Comparison of ENCODE assay signal across 1 cellular context in the genomic region with DNA sequence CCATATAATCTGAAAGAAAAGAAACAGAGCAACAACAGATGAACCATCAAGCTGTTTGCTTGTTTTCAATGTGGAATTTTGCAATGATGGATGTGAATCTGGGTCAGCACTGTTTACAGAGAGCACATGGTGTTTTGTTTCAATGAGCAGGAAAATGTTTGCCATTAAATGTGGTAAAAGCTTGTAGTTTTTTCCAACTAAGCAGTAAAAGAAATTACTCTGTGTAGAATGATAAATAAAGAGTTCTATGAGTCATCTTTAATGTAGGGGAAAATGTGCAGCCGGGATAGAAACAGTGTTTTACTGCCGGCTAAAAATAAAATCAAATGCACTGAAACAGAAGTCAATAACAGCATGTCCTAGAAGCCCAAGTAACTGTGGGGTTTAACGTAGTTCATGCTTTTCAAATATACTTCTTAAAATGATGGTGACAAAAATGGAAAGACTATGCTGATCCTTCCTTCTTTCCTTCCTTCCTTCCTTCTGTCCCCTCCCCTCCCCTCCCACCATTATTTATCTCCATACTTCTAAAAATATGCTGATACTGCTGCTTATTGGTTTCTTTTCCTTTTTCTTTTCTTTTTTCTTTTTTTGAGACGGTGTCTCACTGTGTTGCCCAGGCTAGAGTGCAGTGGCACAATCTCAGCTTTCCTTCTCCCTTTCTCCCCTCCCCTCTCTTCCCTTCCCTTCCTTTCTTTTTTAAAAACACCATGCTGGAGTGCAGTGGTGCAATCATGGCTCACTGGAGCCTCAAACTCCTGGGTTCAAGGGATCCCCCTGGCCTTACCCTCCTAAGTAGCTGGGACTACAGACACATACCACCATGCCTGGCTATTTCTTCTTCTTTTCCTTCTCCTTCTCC.
TF ChIP-seq lines count a peak whose summit lies in the region.

No MANE protein-coding gene starts in this region.

TF ChIP-seq in HepG2, 621 proteins besides CTCF, POLR2A, EP300 and RAD21 (continued from another document and continues in another):
- TF ChIP-seq HDAC6 (IDR thresholded peaks at IDR 0.05; ENCODE audit: low read depth, low read length) (no peak), ZNF562 (CRISPR knock-in tag; IDR thresholded peaks at IDR 0.05; ENCODE audit: borderline replicate concordance) (no peak), IKZF1 (IDR thresholded peaks at IDR 0.05) (no peak), MXI1 (IDR thresholded peaks at IDR 0.05; ENCODE audit: borderline replicate concordance, low read depth, low read length) (peak; percentile 81; the same call in 1 of the 3 replicates), SSRP1 (CRISPR knock-in tag; IDR thresholded peaks at IDR 0.05) (0 out of 2 replicates have a peak, but pooled peaks have one; percentile 57), ZNF724P (CRISPR knock-in tag; IDR thresholded peaks at IDR 0.05; ENCODE audit: borderline replicate concordance) (no peak), ASH2L (IDR thresholded peaks at IDR 0.05; ENCODE audit: insufficient read length, low read depth, low read length) (peak; percentile 63), SMC3 (IDR thresholded peaks at IDR 0.05; ENCODE audit: low read length) (peak; percentile 16; the same call in 1 of the 2 replicates), MEIS1 (CRISPR knock-in tag; IDR thresholded peaks at IDR 0.05; ENCODE audit: borderline replicate concordance) (no peak), NCOA5 (CRISPR knock-in tag; IDR thresholded peaks at IDR 0.05) (no peak), ZNF354B (CRISPR knock-in tag; IDR thresholded peaks at IDR 0.05) (no peak), FLYWCH1 (CRISPR knock-in tag; IDR thresholded peaks at IDR 0.05) (no peak), CBX1 (IDR thresholded peaks at IDR 0.05; ENCODE audit: low read depth) (peak; percentile 31), SP2 (CRISPR knock-in tag; IDR thresholded peaks at IDR 0.05) (no peak), BORCS8-MEF2B (CRISPR knock-in tag; IDR thresholded peaks at IDR 0.05) (no peak), KAT2B (IDR thresholded peaks at IDR 0.05; ENCODE audit: borderline replicate concordance, low read depth, low read length) (no peak), PRMT3 (CRISPR knock-in tag; IDR thresholded peaks at IDR 0.05; ENCODE audit: borderline replicate concordance, low read depth) (no peak)
- TF ChIP-seq, protein P1, sequence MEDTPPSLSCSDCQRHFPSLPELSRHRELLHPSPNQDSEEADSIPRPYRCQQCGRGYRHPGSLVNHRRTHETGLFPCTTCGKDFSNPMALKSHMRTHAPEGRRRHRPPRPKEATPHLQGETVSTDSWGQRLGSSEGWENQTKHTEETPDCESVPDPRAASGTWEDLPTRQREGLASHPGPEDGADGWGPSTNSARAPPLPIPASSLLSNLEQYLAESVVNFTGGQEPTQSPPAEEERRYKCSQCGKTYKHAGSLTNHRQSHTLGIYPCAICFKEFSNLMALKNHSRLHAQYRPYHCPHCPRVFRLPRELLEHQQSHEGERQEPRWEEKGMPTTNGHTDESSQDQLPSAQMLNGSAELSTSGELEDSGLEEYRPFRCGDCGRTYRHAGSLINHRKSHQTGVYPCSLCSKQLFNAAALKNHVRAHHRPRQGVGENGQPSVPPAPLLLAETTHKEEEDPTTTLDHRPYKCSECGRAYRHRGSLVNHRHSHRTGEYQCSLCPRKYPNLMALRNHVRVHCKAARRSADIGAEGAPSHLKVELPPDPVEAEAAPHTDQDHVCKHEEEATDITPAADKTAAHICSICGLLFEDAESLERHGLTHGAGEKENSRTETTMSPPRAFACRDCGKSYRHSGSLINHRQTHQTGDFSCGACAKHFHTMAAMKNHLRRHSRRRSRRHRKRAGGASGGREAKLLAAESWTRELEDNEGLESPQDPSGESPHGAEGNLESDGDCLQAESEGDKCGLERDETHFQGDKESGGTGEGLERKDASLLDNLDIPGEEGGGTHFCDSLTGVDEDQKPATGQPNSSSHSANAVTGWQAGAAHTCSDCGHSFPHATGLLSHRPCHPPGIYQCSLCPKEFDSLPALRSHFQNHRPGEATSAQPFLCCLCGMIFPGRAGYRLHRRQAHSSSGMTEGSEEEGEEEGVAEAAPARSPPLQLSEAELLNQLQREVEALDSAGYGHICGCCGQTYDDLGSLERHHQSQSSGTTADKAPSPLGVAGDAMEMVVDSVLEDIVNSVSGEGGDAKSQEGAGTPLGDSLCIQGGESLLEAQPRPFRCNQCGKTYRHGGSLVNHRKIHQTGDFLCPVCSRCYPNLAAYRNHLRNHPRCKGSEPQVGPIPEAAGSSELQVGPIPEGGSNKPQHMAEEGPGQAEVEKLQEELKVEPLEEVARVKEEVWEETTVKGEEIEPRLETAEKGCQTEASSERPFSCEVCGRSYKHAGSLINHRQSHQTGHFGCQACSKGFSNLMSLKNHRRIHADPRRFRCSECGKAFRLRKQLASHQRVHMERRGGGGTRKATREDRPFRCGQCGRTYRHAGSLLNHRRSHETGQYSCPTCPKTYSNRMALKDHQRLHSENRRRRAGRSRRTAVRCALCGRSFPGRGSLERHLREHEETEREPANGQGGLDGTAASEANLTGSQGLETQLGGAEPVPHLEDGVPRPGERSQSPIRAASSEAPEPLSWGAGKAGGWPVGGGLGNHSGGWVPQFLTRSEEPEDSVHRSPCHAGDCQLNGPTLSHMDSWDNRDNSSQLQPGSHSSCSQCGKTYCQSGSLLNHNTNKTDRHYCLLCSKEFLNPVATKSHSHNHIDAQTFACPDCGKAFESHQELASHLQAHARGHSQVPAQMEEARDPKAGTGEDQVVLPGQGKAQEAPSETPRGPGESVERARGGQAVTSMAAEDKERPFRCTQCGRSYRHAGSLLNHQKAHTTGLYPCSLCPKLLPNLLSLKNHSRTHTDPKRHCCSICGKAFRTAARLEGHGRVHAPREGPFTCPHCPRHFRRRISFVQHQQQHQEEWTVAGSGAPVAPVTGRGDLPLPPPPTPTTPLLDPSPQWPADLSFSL (CRISPR knock-in tag; IDR thresholded peaks at IDR 0.05) = no peak
- TF ChIP-seq, protein P2, sequence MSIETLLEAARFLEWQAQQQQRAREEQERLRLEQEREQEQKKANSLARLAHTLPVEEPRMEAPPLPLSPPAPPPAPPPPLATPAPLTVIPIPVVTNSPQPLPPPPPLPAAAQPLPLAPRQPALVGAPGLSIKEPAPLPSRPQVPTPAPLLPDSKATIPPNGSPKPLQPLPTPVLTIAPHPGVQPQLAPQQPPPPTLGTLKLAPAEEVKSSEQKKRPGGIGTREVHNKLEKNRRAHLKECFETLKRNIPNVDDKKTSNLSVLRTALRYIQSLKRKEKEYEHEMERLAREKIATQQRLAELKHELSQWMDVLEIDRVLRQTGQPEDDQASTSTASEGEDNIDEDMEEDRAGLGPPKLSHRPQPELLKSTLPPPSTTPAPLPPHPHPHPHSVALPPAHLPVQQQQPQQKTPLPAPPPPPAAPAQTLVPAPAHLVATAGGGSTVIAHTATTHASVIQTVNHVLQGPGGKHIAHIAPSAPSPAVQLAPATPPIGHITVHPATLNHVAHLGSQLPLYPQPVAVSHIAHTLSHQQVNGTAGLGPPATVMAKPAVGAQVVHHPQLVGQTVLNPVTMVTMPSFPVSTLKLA (IDR thresholded peaks at IDR 0.05) = peak; percentile 93
- TF ChIP-seq, protein P3, sequence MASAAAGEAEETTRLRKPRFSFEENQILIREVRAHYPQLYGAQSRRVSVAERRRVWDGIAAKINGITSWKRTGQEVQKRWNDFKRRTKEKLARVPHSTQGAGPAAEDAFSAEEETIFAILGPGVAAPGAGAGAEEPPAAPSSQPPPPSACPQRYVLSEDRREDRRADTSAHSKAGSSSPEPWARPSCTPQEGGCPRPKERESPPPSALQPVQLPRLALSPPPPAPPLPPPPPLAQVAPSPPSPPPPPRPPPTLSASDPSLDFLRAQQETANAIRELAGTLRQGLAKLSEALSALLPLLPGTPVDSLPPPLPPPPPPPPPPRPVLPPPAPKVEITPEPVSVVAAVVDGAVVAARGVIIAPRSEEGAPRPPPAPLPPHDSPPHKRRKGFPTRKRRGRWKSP (CRISPR knock-in tag; IDR thresholded peaks at IDR 0.05) = no peak
- TF ChIP-seq, protein P4, sequence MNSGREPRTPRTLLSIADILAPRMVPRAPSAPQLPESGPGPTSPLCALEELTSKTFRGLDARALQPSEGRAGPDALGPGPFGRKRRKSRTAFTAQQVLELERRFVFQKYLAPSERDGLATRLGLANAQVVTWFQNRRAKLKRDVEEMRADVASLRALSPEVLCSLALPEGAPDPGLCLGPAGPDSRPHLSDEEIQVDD (CRISPR knock-in tag; IDR thresholded peaks at IDR 0.05; ENCODE audit: borderline replicate concordance) = no peak
- TF ChIP-seq, protein P5, sequence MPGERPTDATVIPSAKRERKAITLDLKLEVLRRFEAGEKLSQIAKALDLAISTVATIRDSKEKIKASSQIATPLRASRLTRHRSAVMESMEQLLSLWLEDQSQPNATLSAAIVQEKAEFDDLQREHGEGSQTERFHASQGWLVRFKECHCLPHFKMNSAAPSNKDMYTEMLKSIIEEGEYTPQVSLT (CRISPR knock-in tag; IDR thresholded peaks at IDR 0.05; ENCODE audit: borderline replicate concordance, low read depth) = no peak
- TF ChIP-seq, protein P6, sequence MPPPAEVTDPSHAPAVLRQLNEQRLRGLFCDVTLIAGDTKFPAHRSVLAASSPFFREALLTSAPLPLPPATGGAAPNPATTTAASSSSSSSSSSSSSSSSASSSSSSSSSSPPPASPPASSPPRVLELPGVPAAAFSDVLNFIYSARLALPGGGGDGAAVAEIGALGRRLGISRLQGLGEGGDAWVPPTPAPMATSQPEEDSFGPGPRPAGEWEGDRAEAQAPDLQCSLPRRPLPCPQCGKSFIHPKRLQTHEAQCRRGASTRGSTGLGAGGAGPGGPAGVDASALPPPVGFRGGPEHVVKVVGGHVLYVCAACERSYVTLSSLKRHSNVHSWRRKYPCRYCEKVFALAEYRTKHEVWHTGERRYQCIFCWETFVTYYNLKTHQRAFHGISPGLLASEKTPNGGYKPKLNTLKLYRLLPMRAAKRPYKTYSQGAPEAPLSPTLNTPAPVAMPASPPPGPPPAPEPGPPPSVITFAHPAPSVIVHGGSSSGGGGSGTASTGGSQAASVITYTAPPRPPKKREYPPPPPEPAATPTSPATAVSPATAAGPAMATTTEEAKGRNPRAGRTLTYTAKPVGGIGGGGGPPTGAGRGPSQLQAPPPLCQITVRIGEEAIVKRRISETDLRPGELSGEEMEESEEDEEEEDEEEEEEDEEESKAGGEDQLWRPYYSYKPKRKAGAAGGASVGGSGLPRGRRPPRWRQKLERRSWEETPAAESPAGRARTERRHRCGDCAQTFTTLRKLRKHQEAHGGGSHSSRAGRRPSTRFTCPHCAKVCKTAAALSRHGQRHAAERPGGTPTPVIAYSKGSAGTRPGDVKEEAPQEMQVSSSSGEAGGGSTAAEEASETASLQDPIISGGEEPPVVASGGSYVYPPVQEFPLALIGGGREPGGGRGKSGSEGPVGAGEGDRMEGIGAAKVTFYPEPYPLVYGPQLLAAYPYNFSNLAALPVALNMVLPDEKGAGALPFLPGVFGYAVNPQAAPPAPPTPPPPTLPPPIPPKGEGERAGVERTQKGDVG (CRISPR knock-in tag; IDR thresholded peaks at IDR 0.05; ENCODE audit: borderline replicate concordance) = no peak
- TF ChIP-seq, protein P7, sequence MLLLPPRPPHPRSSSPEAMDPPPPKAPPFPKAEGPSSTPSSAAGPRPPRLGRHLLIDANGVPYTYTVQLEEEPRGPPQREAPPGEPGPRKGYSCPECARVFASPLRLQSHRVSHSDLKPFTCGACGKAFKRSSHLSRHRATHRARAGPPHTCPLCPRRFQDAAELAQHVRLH (CRISPR knock-in tag; IDR thresholded peaks at IDR 0.05; ENCODE audit: borderline replicate concordance, low read depth) = no peak
- TF ChIP-seq, protein P8, sequence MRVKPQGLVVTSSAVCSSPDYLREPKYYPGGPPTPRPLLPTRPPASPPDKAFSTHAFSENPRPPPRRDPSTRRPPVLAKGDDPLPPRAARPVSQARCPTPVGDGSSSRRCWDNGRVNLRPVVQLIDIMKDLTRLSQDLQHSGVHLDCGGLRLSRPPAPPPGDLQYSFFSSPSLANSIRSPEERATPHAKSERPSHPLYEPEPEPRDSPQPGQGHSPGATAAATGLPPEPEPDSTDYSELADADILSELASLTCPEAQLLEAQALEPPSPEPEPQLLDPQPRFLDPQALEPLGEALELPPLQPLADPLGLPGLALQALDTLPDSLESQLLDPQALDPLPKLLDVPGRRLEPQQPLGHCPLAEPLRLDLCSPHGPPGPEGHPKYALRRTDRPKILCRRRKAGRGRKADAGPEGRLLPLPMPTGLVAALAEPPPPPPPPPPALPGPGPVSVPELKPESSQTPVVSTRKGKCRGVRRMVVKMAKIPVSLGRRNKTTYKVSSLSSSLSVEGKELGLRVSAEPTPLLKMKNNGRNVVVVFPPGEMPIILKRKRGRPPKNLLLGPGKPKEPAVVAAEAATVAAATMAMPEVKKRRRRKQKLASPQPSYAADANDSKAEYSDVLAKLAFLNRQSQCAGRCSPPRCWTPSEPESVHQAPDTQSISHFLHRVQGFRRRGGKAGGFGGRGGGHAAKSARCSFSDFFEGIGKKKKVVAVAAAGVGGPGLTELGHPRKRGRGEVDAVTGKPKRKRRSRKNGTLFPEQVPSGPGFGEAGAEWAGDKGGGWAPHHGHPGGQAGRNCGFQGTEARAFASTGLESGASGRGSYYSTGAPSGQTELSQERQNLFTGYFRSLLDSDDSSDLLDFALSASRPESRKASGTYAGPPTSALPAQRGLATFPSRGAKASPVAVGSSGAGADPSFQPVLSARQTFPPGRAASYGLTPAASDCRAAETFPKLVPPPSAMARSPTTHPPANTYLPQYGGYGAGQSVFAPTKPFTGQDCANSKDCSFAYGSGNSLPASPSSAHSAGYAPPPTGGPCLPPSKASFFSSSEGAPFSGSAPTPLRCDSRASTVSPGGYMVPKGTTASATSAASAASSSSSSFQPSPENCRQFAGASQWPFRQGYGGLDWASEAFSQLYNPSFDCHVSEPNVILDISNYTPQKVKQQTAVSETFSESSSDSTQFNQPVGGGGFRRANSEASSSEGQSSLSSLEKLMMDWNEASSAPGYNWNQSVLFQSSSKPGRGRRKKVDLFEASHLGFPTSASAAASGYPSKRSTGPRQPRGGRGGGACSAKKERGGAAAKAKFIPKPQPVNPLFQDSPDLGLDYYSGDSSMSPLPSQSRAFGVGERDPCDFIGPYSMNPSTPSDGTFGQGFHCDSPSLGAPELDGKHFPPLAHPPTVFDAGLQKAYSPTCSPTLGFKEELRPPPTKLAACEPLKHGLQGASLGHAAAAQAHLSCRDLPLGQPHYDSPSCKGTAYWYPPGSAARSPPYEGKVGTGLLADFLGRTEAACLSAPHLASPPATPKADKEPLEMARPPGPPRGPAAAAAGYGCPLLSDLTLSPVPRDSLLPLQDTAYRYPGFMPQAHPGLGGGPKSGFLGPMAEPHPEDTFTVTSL (CRISPR knock-in tag; IDR thresholded peaks at IDR 0.05; ENCODE audit: borderline replicate concordance) = peak; percentile 87; the same call in 1 of the 2 replicates
- TF ChIP-seq, protein P9, sequence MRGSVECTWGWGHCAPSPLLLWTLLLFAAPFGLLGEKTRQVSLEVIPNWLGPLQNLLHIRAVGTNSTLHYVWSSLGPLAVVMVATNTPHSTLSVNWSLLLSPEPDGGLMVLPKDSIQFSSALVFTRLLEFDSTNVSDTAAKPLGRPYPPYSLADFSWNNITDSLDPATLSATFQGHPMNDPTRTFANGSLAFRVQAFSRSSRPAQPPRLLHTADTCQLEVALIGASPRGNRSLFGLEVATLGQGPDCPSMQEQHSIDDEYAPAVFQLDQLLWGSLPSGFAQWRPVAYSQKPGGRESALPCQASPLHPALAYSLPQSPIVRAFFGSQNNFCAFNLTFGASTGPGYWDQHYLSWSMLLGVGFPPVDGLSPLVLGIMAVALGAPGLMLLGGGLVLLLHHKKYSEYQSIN (CRISPR knock-in tag; IDR thresholded peaks at IDR 0.05; ENCODE audit: borderline replicate concordance) = no peak
- TF ChIP-seq, protein P10, sequence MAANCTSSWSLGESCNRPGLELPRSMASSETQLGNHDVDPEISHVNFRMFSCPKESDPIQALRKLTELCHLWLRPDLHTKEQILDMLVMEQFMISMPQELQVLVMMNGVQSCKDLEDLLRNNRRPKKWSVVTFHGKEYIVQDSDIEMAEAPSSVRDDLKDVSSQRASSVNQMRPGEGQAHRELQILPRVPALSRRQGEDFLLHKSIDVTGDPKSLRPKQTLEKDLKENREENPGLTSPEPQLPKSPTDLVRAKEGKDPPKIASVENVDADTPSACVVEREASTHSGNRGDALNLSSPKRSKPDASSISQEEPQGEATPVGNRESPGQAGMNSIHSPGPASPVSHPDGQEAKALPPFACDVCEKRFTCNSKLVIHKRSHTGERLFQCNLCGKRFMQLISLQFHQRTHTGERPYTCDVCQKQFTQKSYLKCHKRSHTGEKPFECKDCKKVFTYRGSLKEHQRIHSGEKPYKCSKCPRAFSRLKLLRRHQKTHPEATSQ (CRISPR knock-in tag; IDR thresholded peaks at IDR 0.05; ENCODE audit: borderline replicate concordance) = no peak
